ENCODE assay signal across 12 cellular contexts in genomic region chr3:23659274-23659673, GRCh38.
DNase-seq lines count a peak whose midpoint lies in the region; ATAC-seq and TF ChIP-seq lines count a peak whose summit lies in the region.
"Had no signal": no experiment of that assay in that cellular context is flagged by ENCODE, and none has a peak within 500 bp of the region (broad histone marks: within the 10 kb centered on the region; RNA-seq: fewer than 3 reads in every experiment).

No MANE protein-coding gene starts in this region.

- H3K4me3 ChIP-seq in BLaER1: peak overlapping the region; percentile 45; the same call in 1 of the 2 replicates
- no peak overlapping the region for H3K4me3 ChIP-seq in CD8-positive, alpha-beta T cell (ENCODE audit: low read depth, low read length)
- H3K4me3 ChIP-seq: heart left ventricle had no signal

- intact Hi-C loops in CD8-positive, alpha-beta T cell (cut with DNase I, micrococcal nuclease): no loop called here

- 0 out of 2 replicates have a peak, but pooled peaks cover 5% of the 10 kb centered on the region for H3K36me3 ChIP-seq in BLaER1
- no peaks in the 10 kb centered on the region for H3K36me3 ChIP-seq in CD8-positive, alpha-beta T cell (ENCODE audit: insufficient read depth, low read length)
- H3K36me3 ChIP-seq: heart left ventricle had no signal

- CTCF ChIA-PET in activated CD4-positive, alpha-beta memory T cell treated with anti-CD3 and anti-CD28 coated beads, Interleukin-2, amount 10 ng/mL, durations not matched to agents 7 days and 5 days (lab: Charles Lee): interaction anchor here (0.5 kb wide), 1 partner anchor 1222 kb away, joined by 4 read pairs; no protein-coding TSS in a partner anchor
- CTCF ChIA-PET in CD8-positive, alpha-beta T cell (lab: Charles Lee): no interaction called here

- no peaks in the 10 kb centered on the region for H4K20me1 ChIP-seq in BLaER1

- peak overlapping the region; percentile 67 for H3K9ac ChIP-seq in BLaER1

- H3K4me1 ChIP-seq in BLaER1: peaks cover 70% of the 10 kb centered on the region
- H3K4me1 ChIP-seq in CD8-positive, alpha-beta T cell (ENCODE audit: insufficient read depth, low read length): no peaks in the 10 kb centered on the region

- peaks cover 6% of the 10 kb centered on the region for H3K27me3 Mint-ChIP-seq in activated CD4-positive, alpha-beta memory T cell treated with anti-CD3 and anti-CD28 coated beads, Interleukin-2, amount 10 ng/mL, durations not matched to agents 7 days and 5 days
- H3K27me3 Mint-ChIP-seq in CD8-positive, alpha-beta T cell (ENCODE audit: low read depth): peaks cover 2% of the 10 kb centered on the region

- no peaks in the 10 kb centered on the region for H3K4me1 Mint-ChIP-seq in activated CD4-positive, alpha-beta memory T cell treated with anti-CD3 and anti-CD28 coated beads, Interleukin-2, amount 10 ng/mL, durations not matched to agents 7 days and 5 days
- peaks cover 12% of the 10 kb centered on the region for H3K4me1 Mint-ChIP-seq in CD8-positive, alpha-beta T cell (ENCODE audit: low read depth)

- no peaks in the 10 kb centered on the region for H3K36me3 Mint-ChIP-seq in activated CD4-positive, alpha-beta memory T cell treated with anti-CD3 and anti-CD28 coated beads, Interleukin-2, amount 10 ng/mL, durations not matched to agents 7 days and 5 days (ENCODE audit: low read depth)
- no peaks in the 10 kb centered on the region for H3K36me3 Mint-ChIP-seq in CD8-positive, alpha-beta T cell
- H3K36me3 Mint-ChIP-seq: natural killer cell had no signal

- H3K27me3 ChIP-seq in BLaER1: no peaks in the 10 kb centered on the region
- H3K27me3 ChIP-seq in CD8-positive, alpha-beta T cell (ENCODE audit: insufficient read depth, low read length): no peaks in the 10 kb centered on the region
- H3K27me3 ChIP-seq: heart left ventricle had no signal

- POLR2A ChIA-PET in activated CD4-positive, alpha-beta memory T cell treated with anti-CD3 and anti-CD28 coated beads, Interleukin-2, amount 10 ng/mL, durations not matched to agents 7 days and 5 days (lab: Charles Lee): no interaction called here
- POLR2A ChIA-PET in CD8-positive, alpha-beta T cell (lab: Charles Lee): no interaction called here

- DNase-seq in NOMO-1 (lab: John Stamatoyannopoulos, UW; ENCODE audit: unreplicated experiment in 2 of 2) (peak; percentile 61 to 91), ureter (ENCODE audit: low spot score) (no peak)
- no peak for DNase-seq in activated CD4-positive, alpha-beta memory T cell treated with anti-CD3 and anti-CD28 coated beads, Interleukin-2, amount 10 ng/mL, durations not matched to agents 7 days and 5 days
- no peak for DNase-seq in CD8-positive, alpha-beta T cell
- no peak for DNase-seq in activated CD8-positive, alpha-beta memory T cell treated with anti-CD3 and anti-CD28 coated beads, Interleukin-2, amount 50 U/mL, for 48 hours
- DNase-seq: activated CD4-positive, alpha-beta T cell treated with anti-CD3 and anti-CD28 coated beads, Interleukin-2, amount 50 U/mL, for 48 hours; heart left ventricle; natural killer cell; NCI-H1694 had no signal

- no peak for TF ChIP-seq CTCF in CD8-positive, alpha-beta T cell (IDR thresholded peaks at IDR 0.05)

- H3K9me3 ChIP-seq in BLaER1: peaks cover 27% of the 10 kb centered on the region
- H3K9me3 ChIP-seq in CD8-positive, alpha-beta T cell (ENCODE audit: low read length): no peaks in the 10 kb centered on the region

- ATAC-seq in GM19351 (IDR thresholded peaks at IDR 0.05; ENCODE audit: unreplicated experiment): peak; percentile 69
- ATAC-seq in HG03039 (IDR thresholded peaks at IDR 0.05; ENCODE audit: unreplicated experiment): peak; percentile 39
- no peak for ATAC-seq in CD8-positive, alpha-beta T cell
- ATAC-seq: heart left ventricle, natural killer cell had no signal

- no peak overlapping the region for H3K27ac Mint-ChIP-seq in activated CD4-positive, alpha-beta memory T cell treated with anti-CD3 and anti-CD28 coated beads, Interleukin-2, amount 10 ng/mL, durations not matched to agents 7 days and 5 days
- H3K27ac Mint-ChIP-seq in CD8-positive, alpha-beta T cell: no peak overlapping the region
- H3K27ac Mint-ChIP-seq: natural killer cell had no signal

- no peak overlapping the region for H3K4me3 Mint-ChIP-seq in activated CD4-positive, alpha-beta memory T cell treated with anti-CD3 and anti-CD28 coated beads, Interleukin-2, amount 10 ng/mL, durations not matched to agents 7 days and 5 days
- H3K4me3 Mint-ChIP-seq in CD8-positive, alpha-beta T cell: no peak overlapping the region
- H3K4me3 Mint-ChIP-seq: natural killer cell had no signal

- H3K4me2 ChIP-seq in BLaER1: peak overlapping the region; percentile 80

- H3K27ac ChIP-seq in BLaER1: peak overlapping the region; percentile 89
- no peak overlapping the region for H3K27ac ChIP-seq in CD8-positive, alpha-beta T cell (ENCODE audit: low read depth, low read length)
- H3K27ac ChIP-seq: heart left ventricle had no signal

- H3K9me3 Mint-ChIP-seq in activated CD4-positive, alpha-beta memory T cell treated with anti-CD3 and anti-CD28 coated beads, Interleukin-2, amount 10 ng/mL, durations not matched to agents 7 days and 5 days: peaks cover 4% of the 10 kb centered on the region
- peaks cover 5% of the 10 kb centered on the region for H3K9me3 Mint-ChIP-seq in CD8-positive, alpha-beta T cell
- H3K9me3 Mint-ChIP-seq: natural killer cell had no signal

Comparison
In these comparisons a context has a peak if more than half of its experiments do, and no peak if none do; other contexts are left out.
1. DNase-seq: peak in NOMO-1 (2 of 2); none in activated CD4-positive, alpha-beta memory T cell treated with anti-CD3 and anti-CD28 coated beads, Interleukin-2, amount 10 ng/mL, durations not matched to agents 7 days and 5 days (single experiment), ureter (single experiment), CD8-positive, alpha-beta T cell (0 of 7) and activated CD8-positive, alpha-beta memory T cell treated with anti-CD3 and anti-CD28 coated beads, Interleukin-2, amount 50 U/mL, for 48 hours (single experiment).